In the genomic region with DNA sequence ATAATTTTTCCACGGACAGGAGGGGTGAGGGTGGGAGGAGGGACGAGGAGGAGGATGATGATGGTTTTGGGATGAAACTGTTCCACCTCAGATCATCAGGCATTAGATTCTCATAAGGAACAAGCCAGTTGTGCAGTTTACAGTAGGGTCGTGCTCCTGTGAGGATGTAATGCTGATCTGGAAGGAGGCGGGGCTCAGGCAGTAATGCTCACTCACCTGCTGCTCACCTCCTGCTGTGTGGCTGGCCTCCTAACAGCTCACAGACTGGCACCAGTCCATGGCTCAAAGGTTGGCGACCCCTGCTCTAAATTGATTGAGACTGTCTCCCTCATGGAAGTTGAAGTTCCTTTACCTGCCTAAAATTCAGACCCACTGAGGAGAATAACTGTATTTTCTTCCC, we compare ENCODE assay signal across 25 cellular contexts. TPM values are rescaled to one million over a fixed set of nuclear protein-coding genes. Genes with fewer than 3 reads are reported as not detected.
DNase-seq lines count a peak whose midpoint lies in the region; ATAC-seq and TF ChIP-seq lines count a peak whose summit lies in the region.
"Had no signal": no experiment of that assay in that cellular context is flagged by ENCODE, and none has a peak within 500 bp of the region (broad histone marks: within the 10 kb centered on the region; RNA-seq: fewer than 3 reads in every experiment).

No MANE protein-coding gene starts in this region.

- 88 to 93% methylated on average over 3 to 5 of the region's 5 CpGs for WGBS in endodermal cell (ENCODE audit: insufficient coverage in 1 of 2, insufficient read length in 1 of 2), 2 experiments

- peak overlapping the region; percentile 74 for H3K4me3 ChIP-seq in endodermal cell (ENCODE audit: low read length)
- H3K4me3 ChIP-seq: A549; BLaER1 treated with 17β-estradiol and CSF1 and Interleukin-3, amounts not matched to agents 10 nM and 100 nM; GM23338 had no signal

- no peak overlapping the region for H3K9ac ChIP-seq in endodermal cell (ENCODE audit: extremely low read depth, low read length, poor library complexity, severe bottlenecking)
- H3K9ac ChIP-seq: BLaER1 treated with 17β-estradiol and CSF1 and Interleukin-3, amounts not matched to agents 10 nM and 100 nM had no signal

- H3K36me3 ChIP-seq in endodermal cell (ENCODE audit: control insufficient read depth, insufficient read depth, low read length): no peaks in the 10 kb centered on the region
- H3K36me3 ChIP-seq: BE2C; BLaER1 treated with 17β-estradiol and CSF1 and Interleukin-3, amounts not matched to agents 10 nM and 100 nM had no signal

- H3K27ac ChIP-seq in endodermal cell (ENCODE audit: low read depth, low read length): no peak overlapping the region
- H3K27ac ChIP-seq: A549; BLaER1 treated with 17β-estradiol and CSF1 and Interleukin-3, amounts not matched to agents 10 nM and 100 nM had no signal

- H3K36me3 Mint-ChIP-seq in endodermal cell (ENCODE audit: low read depth): peaks cover 5% of the 10 kb centered on the region
- no peaks in the 10 kb centered on the region for H3K36me3 Mint-ChIP-seq in activated T-cell treated with anti-CD3 and anti-CD28 coated beads, Interleukin-2, amount 50 U/mL, for 72 hours (ENCODE audit: insufficient read depth in 2 of 2)
- H3K36me3 Mint-ChIP-seq in activated naive CD8-positive, alpha-beta T cell treated with anti-CD3 and anti-CD28 coated beads, Interleukin-2, amount 50 U/mL, for 24 hours (ENCODE audit: low read depth): no peaks in the 10 kb centered on the region
- H3K36me3 Mint-ChIP-seq: CD14-positive monocyte; CD8-positive, alpha-beta memory T cell had no signal

- peaks cover 49% of the 10 kb centered on the region for H3K9me3 Mint-ChIP-seq in endodermal cell
- no peaks in the 10 kb centered on the region for H3K9me3 Mint-ChIP-seq in activated T-cell treated with anti-CD3 and anti-CD28 coated beads, Interleukin-2, amount 50 U/mL, for 72 hours
- H3K9me3 Mint-ChIP-seq in activated naive CD8-positive, alpha-beta T cell treated with anti-CD3 and anti-CD28 coated beads, Interleukin-2, amount 50 U/mL, for 24 hours: no peaks in the 10 kb centered on the region
- H3K9me3 Mint-ChIP-seq: CD4-positive, alpha-beta T cell; CD8-positive, alpha-beta memory T cell had no signal

- no peaks in the 10 kb centered on the region for H3K27me3 ChIP-seq in endodermal cell (ENCODE audit: control insufficient read depth, insufficient read depth, low read length, poor library complexity, severe bottlenecking)
- H3K27me3 ChIP-seq: BE2C; BLaER1 treated with 17β-estradiol and CSF1 and Interleukin-3, amounts not matched to agents 10 nM and 100 nM had no signal

- no peak overlapping the region for H3K4me3 Mint-ChIP-seq in endodermal cell
- no peak overlapping the region for H3K4me3 Mint-ChIP-seq in activated T-cell treated with anti-CD3 and anti-CD28 coated beads, Interleukin-2, amount 50 U/mL, for 72 hours
- no peak overlapping the region for H3K4me3 Mint-ChIP-seq in activated naive CD8-positive, alpha-beta T cell treated with anti-CD3 and anti-CD28 coated beads, Interleukin-2, amount 50 U/mL, for 24 hours
- H3K4me3 Mint-ChIP-seq: CD14-positive monocyte; CD4-positive, alpha-beta T cell; CD8-positive, alpha-beta memory T cell; GM23338; H9 had no signal

- intact Hi-C loops in left colon (cut with DNase I, micrococcal nuclease): no loop called here

- ATAC-seq in left colon: peak; percentile 70
- no peak for ATAC-seq in activated T-cell treated with anti-CD3 and anti-CD28 coated beads, Interleukin-2, amount 50 U/mL, for 72 hours (replicated peaks in 1 of 2)
- no peak for ATAC-seq in GM18502 (IDR thresholded peaks at IDR 0.05; ENCODE audit: poor library complexity, unreplicated experiment)
- no peak for ATAC-seq in activated naive CD8-positive, alpha-beta T cell treated with anti-CD3 and anti-CD28 coated beads, Interleukin-2, amount 50 U/mL, for 24 hours
- ATAC-seq: A549, GM23338, HCT116 had no signal

- peaks cover 56% of the 10 kb centered on the region for H3K9me3 ChIP-seq in endodermal cell (ENCODE audit: control insufficient read depth, low read length)
- H3K9me3 ChIP-seq: BE2C had no signal

- no peak overlapping the region for H3K27ac Mint-ChIP-seq in endodermal cell
- H3K27ac Mint-ChIP-seq in activated T-cell treated with anti-CD3 and anti-CD28 coated beads, Interleukin-2, amount 50 U/mL, for 72 hours: no peak overlapping the region
- no peak overlapping the region for H3K27ac Mint-ChIP-seq in activated naive CD8-positive, alpha-beta T cell treated with anti-CD3 and anti-CD28 coated beads, Interleukin-2, amount 50 U/mL, for 24 hours
- H3K27ac Mint-ChIP-seq: CD4-positive, alpha-beta T cell; CD8-positive, alpha-beta memory T cell; GM23338; H9 had no signal

- no peak for TF ChIP-seq CTCF in endodermal cell (conservative IDR thresholded peaks at IDR 0.05)

- H3K4me1 Mint-ChIP-seq in endodermal cell: no peaks in the 10 kb centered on the region
- H3K4me1 Mint-ChIP-seq in activated T-cell treated with anti-CD3 and anti-CD28 coated beads, Interleukin-2, amount 50 U/mL, for 72 hours (ENCODE audit: low read depth): no peaks in the 10 kb centered on the region
- no peaks in the 10 kb centered on the region for H3K4me1 Mint-ChIP-seq in activated naive CD8-positive, alpha-beta T cell treated with anti-CD3 and anti-CD28 coated beads, Interleukin-2, amount 50 U/mL, for 24 hours
- H3K4me1 Mint-ChIP-seq: CD8-positive, alpha-beta memory T cell had no signal

- H3K27me3 Mint-ChIP-seq in endodermal cell (ENCODE audit: insufficient read depth): peaks cover 2% of the 10 kb centered on the region
- peaks cover 45% of the 10 kb centered on the region for H3K27me3 Mint-ChIP-seq in activated T-cell treated with anti-CD3 and anti-CD28 coated beads, Interleukin-2, amount 50 U/mL, for 72 hours (ENCODE audit: low read depth)
- H3K27me3 Mint-ChIP-seq in activated naive CD8-positive, alpha-beta T cell treated with anti-CD3 and anti-CD28 coated beads, Interleukin-2, amount 50 U/mL, for 24 hours: peaks cover 26% of the 10 kb centered on the region

- peak; percentile 9 for DNase-seq in COLO668 (lab: John Stamatoyannopoulos, UW; ENCODE audit: unreplicated experiment)
- peak; percentile 22 for DNase-seq in NCI-H69 (lab: John Stamatoyannopoulos, UW)
- no peak for DNase-seq in endodermal cell
- no peak for DNase-seq in left colon
- no peak for DNase-seq in activated T-cell treated with anti-CD3 and anti-CD28 coated beads, Interleukin-2, amount 50 U/mL, for 72 hours
- DNase-seq in activated naive CD8-positive, alpha-beta T cell treated with anti-CD3 and anti-CD28 coated beads, Interleukin-2, amount 50 U/mL, for 24 hours: no peak
- DNase-seq in NCI-H1694 treated with DMSO at 0.1 percent for 48 hours (lab: John Stamatoyannopoulos, UW): no peak
- DNase-seq: 8988T; ACHN; AML-193; BE2C; Calu3; CD4-positive, alpha-beta T cell; CD8-positive, alpha-beta memory T cell; COR-L47; DMS53; DMS79 treated with DMSO at 0.1 percent for 48 hours; GF-D8; H9 had no signal

- H3K4me1 ChIP-seq in endodermal cell (ENCODE audit: control insufficient read depth, insufficient read depth, low read length): no peaks in the 10 kb centered on the region
- H3K4me1 ChIP-seq: A549, BE2C had no signal

RNA-seq across cellular contexts. Expression of a gene that starts 33.2 kb away (rescaled TPM):
- total RNA-seq in endodermal cell (10 to 100 TPM; 14.2 to 20.5 TPM), left colon (10 to 100 TPM; 19.5 to 20.7 TPM)
- 33.2 TPM for polyA plus RNA-seq in endodermal cell (2013, experiment 1 of 2)
- polyA plus RNA-seq in endodermal cell (2013, experiment 2 of 2): 32.3 TPM
- 10 to 100 TPM; 36.4 to 37.9 TPM for total RNA-seq in activated T-cell treated with anti-CD3 and anti-CD28 coated beads, Interleukin-2, amount 50 U/mL, for 72 hours

RNA-seq across cellular contexts. Expression of a gene that starts 33.3 kb away (rescaled TPM):
- 10 to 100 TPM; 24.7 to 28.3 TPM for total RNA-seq in endodermal cell
- polyA plus RNA-seq in endodermal cell (2013, experiment 1 of 2): 15.4 TPM
- polyA plus RNA-seq in endodermal cell (2013, experiment 2 of 2): 12.7 TPM
- 10 to 100 TPM in 1 of 2 donors, 1 to 10 TPM in 1; 9.3 to 12.4 TPM for total RNA-seq in left colon
- total RNA-seq in activated T-cell treated with anti-CD3 and anti-CD28 coated beads, Interleukin-2, amount 50 U/mL, for 72 hours: 10 to 100 TPM; 26.3 to 34.4 TPM

RNA-seq across cellular contexts. Expression of a gene that starts 34.0 kb away (rescaled TPM):
- total RNA-seq in endodermal cell: 100 to 1,000 TPM; 671 to 739 TPM
- 732 TPM for polyA plus RNA-seq in endodermal cell (2013, experiment 1 of 2)
- 692 TPM for polyA plus RNA-seq in endodermal cell (2013, experiment 2 of 2)
- 100 to 1,000 TPM; 522 to 537 TPM for total RNA-seq in left colon
- total RNA-seq in activated T-cell treated with anti-CD3 and anti-CD28 coated beads, Interleukin-2, amount 50 U/mL, for 72 hours: 1,000 to 10,000 TPM; 1,036 to 1,053 TPM

Comparison
In these comparisons a context has a peak if more than half of its experiments do, and no peak if none do; other contexts are left out.
1. DNase-seq: peak in COLO668 (single experiment) and NCI-H69 (single experiment); none in endodermal cell (single experiment), left colon (0 of 2), activated T-cell treated with anti-CD3 and anti-CD28 coated beads, Interleukin-2, amount 50 U/mL, for 72 hours (0 of 2), activated naive CD8-positive, alpha-beta T cell treated with anti-CD3 and anti-CD28 coated beads, Interleukin-2, amount 50 U/mL, for 24 hours (single experiment) and NCI-H1694 treated with DMSO at 0.1 percent for 48 hours (single experiment).